ENCODE assay signal across 12 cellular contexts in the genomic region with DNA sequence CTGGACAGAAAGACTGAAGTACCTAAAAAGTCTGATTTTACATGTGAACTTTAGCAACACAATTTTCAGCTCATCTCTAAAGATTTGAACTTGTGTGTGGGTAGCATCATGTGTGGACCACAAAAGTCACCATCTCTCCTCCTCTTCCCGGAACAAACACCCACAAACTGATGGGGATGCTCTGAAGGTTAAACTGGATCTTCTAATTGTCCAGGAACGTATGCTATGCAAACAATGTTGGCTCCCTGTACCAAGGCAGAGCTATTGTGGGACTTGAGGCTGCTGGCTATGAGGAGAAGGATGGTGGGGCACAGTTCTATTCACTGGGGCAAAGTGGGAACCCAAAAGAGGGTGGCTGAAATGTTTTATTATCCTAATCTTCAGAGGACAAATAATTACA.
DNase-seq lines count a peak whose midpoint lies in the region; TF ChIP-seq lines count a peak whose summit lies in the region.
"Had no signal": no experiment of that assay in that cellular context is flagged by ENCODE, and none has a peak within 500 bp of the region (broad histone marks: within the 10 kb centered on the region; RNA-seq: fewer than 3 reads in every experiment).

No MANE protein-coding gene starts in this region.

- H2AK5ac ChIP-seq in trophoblast cell (ENCODE audit: low read length): no peak overlapping the region

- H3K4me3 ChIP-seq in AG04450 (ENCODE audit: low read depth, low read length): no peak overlapping the region
- no peak overlapping the region for H3K4me3 ChIP-seq in SJSA1
- no peak overlapping the region for H3K4me3 ChIP-seq in fibroblast of villous mesenchyme (ENCODE audit: low read depth, low read length)
- H3K4me3 ChIP-seq in trophoblast cell (ENCODE audit: low read depth, low read length): no peak overlapping the region
- H3K4me3 ChIP-seq: BLaER1 had no signal

- no peak overlapping the region for H3K9ac ChIP-seq in trophoblast cell (ENCODE audit: low read length)
- H3K9ac ChIP-seq: BLaER1 had no signal

- no peak overlapping the region for H4K91ac ChIP-seq in trophoblast cell (ENCODE audit: low read depth, low read length)

- H3K36me3 ChIP-seq in SJSA1 (peaks cover 17% of the 10 kb centered on the region), trophoblast cell (ENCODE audit: control insufficient read depth in 1 of 2, insufficient read depth in 2 of 2, low read length in 2 of 2) (no peaks in the 10 kb centered on the region)
- H3K36me3 ChIP-seq: BLaER1 had no signal

- H2BK120ac ChIP-seq in trophoblast cell (ENCODE audit: insufficient read depth, low read length, poor library complexity): no peak overlapping the region

- H3K79me2 ChIP-seq in trophoblast cell (ENCODE audit: control insufficient read depth, insufficient read depth, low read length, poor library complexity): peaks cover 4% of the 10 kb centered on the region

- H2BK12ac ChIP-seq in trophoblast cell (ENCODE audit: low read length): peak overlapping the region; percentile 11

- DNase-seq in AG04450 (ENCODE audit: low read depth, low spot score) (no peak), SJSA1 (ENCODE audit: low read depth in 1 of 2, low spot score in 2 of 2) (peak; percentile 69 to 74), fibroblast of villous mesenchyme (ENCODE audit: low read depth) (peak; percentile 35), trophoblast cell (peak in 1 of 2 donors; percentile 39), dermis blood vessel endothelial cell (no peak), hypothalamus (lab: John Stamatoyannopoulos, UW) (no peak), NCI-H1417 (lab: John Stamatoyannopoulos, UW) (no peak)
- DNase-seq in stimulated activated CD4-positive, alpha-beta T cell treated with anti-CD3 and anti-CD28 coated beads, Interleukin-12 subunit alpha, Interleukin-12 subunit beta, amount 100 ng/mL, for 4 hours: no peak
- DNase-seq: activated CD4-positive, alpha-beta T cell treated with anti-CD3 and anti-CD28 coated beads, Interleukin-2, amount 50 U/mL, for 1 hour; activated naive CD8-positive, alpha-beta T cell treated with anti-CD3 and anti-CD28 coated beads, Interleukin-2, amount 10 ng/mL, durations not matched to agents 7 days and 5 days; NCI-H2029 treated with DMSO at 0.1 percent for 48 hours had no signal

- H3K79me1 ChIP-seq in trophoblast cell (ENCODE audit: low read length): peaks cover 25% of the 10 kb centered on the region

- CTCF ChIA-PET in AG04450 (lab: Charles Lee): interaction anchor here (0.6 to 4.0 kb wide), 7 partner anchors 13 to 661 kb away, joined by 3 to 25 read pairs (median 4); no protein-coding TSS in a partner anchor

- H3K18ac ChIP-seq in trophoblast cell (ENCODE audit: low read length): peak overlapping the region; percentile 14

- TF ChIP-seq CTCF in AG04450 (IDR thresholded peaks at IDR 0.05; ENCODE audit: low read depth, low read length) (no peak), fibroblast of villous mesenchyme (IDR thresholded peaks at IDR 0.05; ENCODE audit: insufficient read depth, low read depth, low read length) (no peak)

- H4K12ac ChIP-seq in trophoblast cell (ENCODE audit: low read depth, low read length): no peak overlapping the region

- no peak overlapping the region for H3K4ac ChIP-seq in trophoblast cell (ENCODE audit: low read depth, low read length)

- no peak overlapping the region for H3K4me2 ChIP-seq in trophoblast cell (ENCODE audit: low read length)

- no peak overlapping the region for H2BK5ac ChIP-seq in trophoblast cell (ENCODE audit: low read depth, low read length, poor library complexity)

- POLR2A ChIA-PET in AG04450 (lab: Yijun Ruan, JAX): interaction anchor here (0.6 to 1.0 kb wide), 3 partner anchors 37 to 169 kb away, joined by 3 read pairs; a partner anchor contains a TSS

- H3K27ac ChIP-seq in AG04450 (ENCODE audit: low read depth, low read length): peak overlapping the region; percentile 73
- peak overlapping the region; percentile 78 for H3K27ac ChIP-seq in SJSA1
- no peak overlapping the region for H3K27ac ChIP-seq in trophoblast cell (ENCODE audit: low read depth, low read length)
- H3K27ac ChIP-seq: BLaER1 had no signal

- H3K27me3 ChIP-seq in AG04450 (ENCODE audit: control insufficient read depth, insufficient read depth, low read length) (no peaks in the 10 kb centered on the region), SJSA1 (replicated peaks) (no peaks in the 10 kb centered on the region), trophoblast cell (ENCODE audit: insufficient read depth, low read length) (no peaks in the 10 kb centered on the region)
- H3K27me3 ChIP-seq: BLaER1 had no signal

- H3K9me3 ChIP-seq in AG04450 (ENCODE audit: control insufficient read depth, insufficient read depth, low read length) (no peaks in the 10 kb centered on the region), SJSA1 (replicated peaks) (no peaks in the 10 kb centered on the region), trophoblast cell (ENCODE audit: insufficient read depth, low read depth, low read length) (no peaks in the 10 kb centered on the region)
- H3K9me3 ChIP-seq: BLaER1 had no signal

- no peak overlapping the region for H4K8ac ChIP-seq in trophoblast cell (ENCODE audit: low read depth, low read length)

- H2AFZ ChIP-seq in trophoblast cell (ENCODE audit: insufficient read depth, low read length, poor library complexity): no peak overlapping the region

- peaks cover 69% of the 10 kb centered on the region for H3K4me1 ChIP-seq in SJSA1 (replicated peaks)
- H3K4me1 ChIP-seq in trophoblast cell (ENCODE audit: control insufficient read depth in 1 of 2, insufficient read depth in 2 of 2, low read length in 2 of 2): peaks cover 8 to 32% of the 10 kb centered on the region in 2 experiments

- H3K23ac ChIP-seq in trophoblast cell (ENCODE audit: low read length): no peak overlapping the region

- no CpG with 5 or more reads among the region's 2 CpGs for WGBS in trophoblast cell (ENCODE audit: extremely low coverage, insufficient coverage, insufficient read length)

- no peak overlapping the region for H3K14ac ChIP-seq in trophoblast cell (ENCODE audit: low read length)

Comparison
In these comparisons a context has a peak if more than half of its experiments do, and no peak if none do; other contexts are left out.
1. DNase-seq: peak in SJSA1 (2 of 2) and fibroblast of villous mesenchyme (single experiment); none in AG04450 (single experiment), dermis blood vessel endothelial cell (single experiment), stimulated activated CD4-positive, alpha-beta T cell treated with anti-CD3 and anti-CD28 coated beads, Interleukin-12 subunit alpha, Interleukin-12 subunit beta, amount 100 ng/mL, for 4 hours (single experiment), hypothalamus (0 of 51) and NCI-H1417 (0 of 3).